ENCODE assay signal across 9 cellular contexts in the genomic region with DNA sequence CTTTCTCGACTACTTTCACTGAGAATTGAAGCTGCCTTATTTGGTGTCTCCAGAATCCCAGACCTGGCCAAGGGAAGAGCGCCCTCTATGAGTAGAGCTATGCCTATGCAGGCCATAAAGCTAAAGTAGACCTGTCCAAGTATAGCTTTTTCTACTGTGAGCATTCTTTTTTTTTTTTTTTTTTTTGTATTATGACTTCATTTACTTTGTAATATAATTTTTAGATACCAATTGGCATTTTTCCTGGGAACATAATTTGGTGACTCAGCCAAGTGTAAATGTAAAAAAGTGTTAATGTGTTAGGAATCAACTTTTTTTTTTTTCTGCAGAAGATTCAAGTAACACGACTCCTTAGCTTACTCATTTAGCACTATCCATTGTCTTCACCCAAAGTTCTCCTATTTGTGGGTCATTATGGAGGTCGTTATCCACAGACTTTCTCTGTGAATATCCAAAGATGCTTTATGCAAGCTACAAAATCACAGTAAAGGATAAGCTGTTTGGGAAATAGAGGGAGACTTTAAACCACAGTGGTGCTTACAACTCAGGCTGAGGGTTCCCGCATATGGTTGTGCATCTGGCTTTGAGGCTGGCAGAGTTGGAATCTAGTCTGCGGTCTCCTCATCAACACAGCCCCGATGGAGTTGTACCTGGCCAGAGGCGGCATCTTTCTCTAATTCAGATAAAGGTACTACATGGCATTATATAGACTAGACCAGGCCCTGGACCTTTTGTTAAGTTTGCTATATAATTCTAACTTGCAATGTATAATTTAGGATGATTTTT.
DNase-seq lines count a peak whose midpoint lies in the region; ATAC-seq and TF ChIP-seq lines count a peak whose summit lies in the region.
"Had no signal": no experiment of that assay in that cellular context is flagged by ENCODE, and none has a peak within 500 bp of the region (broad histone marks: within the 10 kb centered on the region; RNA-seq: fewer than 3 reads in every experiment).

No MANE protein-coding gene starts in this region.

- TF ChIP-seq CTCF in WTC11 (IDR thresholded peaks at IDR 0.05) = peak; percentile 85
- peak; percentile 46 for TF ChIP-seq CTCF in lower lobe of right lung (IDR thresholded peaks at IDR 0.05)
- no peak for TF ChIP-seq CTCF in tibial artery (IDR thresholded peaks at IDR 0.05)
- peak in 1 of 3 experiments; percentile 22 for TF ChIP-seq CTCF in ascending aorta (IDR thresholded peaks at IDR 0.05)

- H3K4me1 Mint-ChIP-seq in WTC11 = peaks cover 18% of the 10 kb centered on the region

- H3K27me3 Mint-ChIP-seq in WTC11 (ENCODE audit: low read depth) = no peaks in the 10 kb centered on the region
- H3K27me3 Mint-ChIP-seq: dendritic cell treated with granulocyte-macrophage colony-stimulating factor and Interleukin-4, amounts not matched to agents 40 ng/mL and 50 ng/mL, for 4 days had no signal

- intact Hi-C loops in lower lobe of right lung (cut with DNase I) = no loop called here
- intact Hi-C loops in tibial artery (cut with DNase I; ENCODE audit: low total_unique reads) = no loop called here
- intact Hi-C loops in ascending aorta (cut with DNase I) = no loop called here

- CTCF ChIA-PET in WTC11 (lab: Charles Lee) = interaction anchor here (0.5 to 2.6 kb wide), 76 partner anchors 10 to 1252 kb away, joined by 3 to 59 read pairs (median 4); no protein-coding TSS in a partner anchor

- H3K9ac ChIP-seq in HUES48 (ENCODE audit: low read depth, low read length) = no peak overlapping the region

- H3K27ac ChIP-seq in HUES48 (ENCODE audit: low read depth, low read length) (peak overlapping the region; percentile 7), lower lobe of right lung (no peak overlapping the region), tibial artery (no peak overlapping the region), ascending aorta (no peak overlapping the region)

- peak; percentile 52 for DNase-seq in AG20443 (ENCODE audit: low spot score)
- DNase-seq in WTC11 (ENCODE audit: low spot score) = peak; percentile 38
- no peak for DNase-seq in lower lobe of right lung
- DNase-seq in tibial artery = no peak
- no peak for DNase-seq in NCI-H226
- DNase-seq in ascending aorta (ENCODE audit: low spot score in 2 of 2) = no peak

- POLR2A ChIA-PET in WTC11 (lab: Charles Lee) = interaction anchor here (0.7 kb wide), 2 partner anchors 82 to 602 kb away, joined by 3 to 5 read pairs; no protein-coding TSS in a partner anchor

- H3K9me3 ChIP-seq in HUES48 (ENCODE audit: control insufficient read depth, insufficient read depth, low read length) (no peaks in the 10 kb centered on the region), lower lobe of right lung (no peaks in the 10 kb centered on the region), tibial artery (no peaks in the 10 kb centered on the region), ascending aorta (no peaks in the 10 kb centered on the region)

- H3K4me1 ChIP-seq in HUES48 (ENCODE audit: control insufficient read depth, insufficient read depth, low read length) = peaks cover 10% of the 10 kb centered on the region
- no peaks in the 10 kb centered on the region for H3K4me1 ChIP-seq in lower lobe of right lung
- H3K4me1 ChIP-seq in tibial artery = no peaks in the 10 kb centered on the region
- H3K4me1 ChIP-seq in ascending aorta = no peaks in the 10 kb centered on the region

- peak; percentile 92 for ATAC-seq in GM18867 (IDR thresholded peaks at IDR 0.05; ENCODE audit: unreplicated experiment)
- ATAC-seq in WTC11 = peak; percentile 97
- ATAC-seq in lower lobe of right lung = peak; percentile 60 to 76

- H3K27me3 ChIP-seq in HUES48 (ENCODE audit: control insufficient read depth, insufficient read depth, low read length) = no peaks in the 10 kb centered on the region
- no peaks in the 10 kb centered on the region for H3K27me3 ChIP-seq in lower lobe of right lung (ENCODE audit: low read depth)
- no peaks in the 10 kb centered on the region for H3K27me3 ChIP-seq in tibial artery
- no peaks in the 10 kb centered on the region for H3K27me3 ChIP-seq in ascending aorta

- no peak overlapping the region; the same call in 1 of the 2 replicates for H3K27ac Mint-ChIP-seq in WTC11
- H3K27ac Mint-ChIP-seq: dendritic cell treated with granulocyte-macrophage colony-stimulating factor and Interleukin-4, amounts not matched to agents 40 ng/mL and 50 ng/mL, for 4 days had no signal

- H3K36me3 Mint-ChIP-seq in WTC11 = no peaks in the 10 kb centered on the region

- H3K36me3 ChIP-seq in HUES48 (ENCODE audit: control insufficient read depth, insufficient read depth, low read length) = no peaks in the 10 kb centered on the region
- no peaks in the 10 kb centered on the region for H3K36me3 ChIP-seq in lower lobe of right lung
- no peaks in the 10 kb centered on the region for H3K36me3 ChIP-seq in tibial artery
- H3K36me3 ChIP-seq in ascending aorta = no peaks in the 10 kb centered on the region

- no peaks in the 10 kb centered on the region for H3K9me3 Mint-ChIP-seq in WTC11
- H3K9me3 Mint-ChIP-seq: dendritic cell treated with granulocyte-macrophage colony-stimulating factor and Interleukin-4, amounts not matched to agents 40 ng/mL and 50 ng/mL, for 4 days had no signal

- H3K4me3 ChIP-seq in HUES48 (ENCODE audit: low read depth, low read length) (no peak overlapping the region), lower lobe of right lung (no peak overlapping the region), tibial artery (no peak overlapping the region), ascending aorta (no peak overlapping the region)

- H3K4me3 Mint-ChIP-seq in WTC11 = no peak overlapping the region
- H3K4me3 Mint-ChIP-seq: dendritic cell treated with granulocyte-macrophage colony-stimulating factor and Interleukin-4, amounts not matched to agents 40 ng/mL and 50 ng/mL, for 4 days had no signal

TF ChIP-seq in WTC11, 78 proteins besides CTCF, POLR2A, EP300 and RAD21:
- TF ChIP-seq GABPB1 (CRISPR knock-in tag; IDR thresholded peaks at IDR 0.05) = no peak
- TF ChIP-seq, protein P1, sequence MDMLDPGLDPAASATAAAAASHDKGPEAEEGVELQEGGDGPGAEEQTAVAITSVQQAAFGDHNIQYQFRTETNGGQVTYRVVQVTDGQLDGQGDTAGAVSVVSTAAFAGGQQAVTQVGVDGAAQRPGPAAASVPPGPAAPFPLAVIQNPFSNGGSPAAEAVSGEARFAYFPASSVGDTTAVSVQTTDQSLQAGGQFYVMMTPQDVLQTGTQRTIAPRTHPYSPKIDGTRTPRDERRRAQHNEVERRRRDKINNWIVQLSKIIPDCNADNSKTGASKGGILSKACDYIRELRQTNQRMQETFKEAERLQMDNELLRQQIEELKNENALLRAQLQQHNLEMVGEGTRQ (CRISPR knock-in tag; IDR thresholded peaks at IDR 0.05) = no peak
- no peak for TF ChIP-seq EMX1 (CRISPR knock-in tag; IDR thresholded peaks at IDR 0.05)

Comparison
In these comparisons a context has a peak if more than half of its experiments do, and no peak if none do; other contexts are left out.
1. DNase-seq: peak in AG20443 (single experiment) and WTC11 (single experiment); none in lower lobe of right lung (single experiment), tibial artery (0 of 2), NCI-H226 (single experiment) and ascending aorta (0 of 2).
2. CTCF ChIP-seq: peak in WTC11 (single experiment) and lower lobe of right lung (single experiment); none in tibial artery (0 of 2).
3. Peak in every context shown above with its lines, with median percentiles within 50 percentile points of each other: ATAC-seq.